16 cellular contexts compared by ENCODE assay signal in genomic region chr4:166481014-166481507, GRCh38.
DNase-seq lines count a peak whose midpoint lies in the region; ATAC-seq and TF ChIP-seq lines count a peak whose summit lies in the region.
"Had no signal": no experiment of that assay in that cellular context is flagged by ENCODE, and none has a peak within 500 bp of the region (broad histone marks: within the 10 kb centered on the region; RNA-seq: fewer than 3 reads in every experiment).

No MANE protein-coding gene starts in this region.

- no peak overlapping the region for H3K9ac ChIP-seq in neural progenitor cell
- H3K9ac ChIP-seq: KMS-11 had no signal

- H3K27ac ChIP-seq in neural progenitor cell: no peak overlapping the region
- no peak overlapping the region for H3K27ac ChIP-seq in CD8-positive, alpha-beta T cell (ENCODE audit: low read depth, low read length)
- H3K27ac ChIP-seq: KMS-11, RWPE1, SJCRH30 had no signal

- H3F3A ChIP-seq in neural progenitor cell (ENCODE audit: low read depth): no peaks in the 10 kb centered on the region

- no peaks in the 10 kb centered on the region for H3K9me3 ChIP-seq in neural progenitor cell (ENCODE audit: low read depth)
- H3K9me3 ChIP-seq in CD8-positive, alpha-beta T cell (ENCODE audit: low read length): no peaks in the 10 kb centered on the region
- H3K9me3 ChIP-seq: SJCRH30 had no signal

- peak overlapping the region; percentile 36 for H2AFZ ChIP-seq in neural progenitor cell (replicated peaks)

- POLR2A ChIA-PET in CD8-positive, alpha-beta T cell (lab: Charles Lee): no interaction called here

- DNase-seq in ELR (ENCODE audit: low read depth) (peak; percentile 32), SK-N-DZ (ENCODE audit: low spot score) (peak; percentile 29), neural progenitor cell (ENCODE audit: low spot score) (no peak), A172 (ENCODE audit: low spot score) (no peak)
- DNase-seq in CD8-positive, alpha-beta T cell: no peak
- no peak for DNase-seq in stimulated activated naive CD4-positive, alpha-beta T cell (lab: John Stamatoyannopoulos, UW)
- DNase-seq: C1 segment of cervical spinal cord, DMS 273 treated with DMSO at 0.1 percent for 48 hours, NCI-H1048, NCI-H1436 treated with DMSO at 0.1 percent for 48 hours, NCI-H2081, NCI-H510A treated with DMSO at 0.1 percent for 48 hours, SJCRH30 had no signal

- CTCF ChIA-PET in CD8-positive, alpha-beta T cell (lab: Charles Lee): no interaction called here

- no peaks in the 10 kb centered on the region for H3K4me1 Mint-ChIP-seq in neural progenitor cell
- no peaks in the 10 kb centered on the region for H3K4me1 Mint-ChIP-seq in CD8-positive, alpha-beta T cell (ENCODE audit: low read depth)

- H4K20me1 ChIP-seq in neural progenitor cell (ENCODE audit: low read depth): no peaks in the 10 kb centered on the region

- no peak for TF ChIP-seq CTCF in neural progenitor cell (IDR thresholded peaks at IDR 0.05)
- no peak for TF ChIP-seq CTCF in CD8-positive, alpha-beta T cell (IDR thresholded peaks at IDR 0.05)

- no peaks in the 10 kb centered on the region for H3K27me3 Mint-ChIP-seq in neural progenitor cell (ENCODE audit: insufficient read depth, low read depth)
- no peaks in the 10 kb centered on the region for H3K27me3 Mint-ChIP-seq in CD8-positive, alpha-beta T cell (ENCODE audit: low read depth)

- no peaks in the 10 kb centered on the region for H3K9me3 Mint-ChIP-seq in neural progenitor cell
- peaks cover 15% of the 10 kb centered on the region for H3K9me3 Mint-ChIP-seq in CD8-positive, alpha-beta T cell

- H3K4me3 ChIP-seq in neural progenitor cell: no peak overlapping the region
- H3K4me3 ChIP-seq in CD8-positive, alpha-beta T cell (ENCODE audit: low read depth, low read length): no peak overlapping the region
- H3K4me3 ChIP-seq: SJCRH30 had no signal

- ATAC-seq in HG03342 (IDR thresholded peaks at IDR 0.05; ENCODE audit: unreplicated experiment): peak; percentile 46
- no peak for ATAC-seq in CD8-positive, alpha-beta T cell

- no peak overlapping the region for H3K4me2 ChIP-seq in neural progenitor cell
- H3K4me2 ChIP-seq: KMS-11 had no signal

- no peaks in the 10 kb centered on the region for H3K36me3 Mint-ChIP-seq in neural progenitor cell
- H3K36me3 Mint-ChIP-seq in CD8-positive, alpha-beta T cell: no peaks in the 10 kb centered on the region

- no peak overlapping the region for H3K27ac Mint-ChIP-seq in neural progenitor cell
- H3K27ac Mint-ChIP-seq in CD8-positive, alpha-beta T cell: no peak overlapping the region

- intact Hi-C loops in CD8-positive, alpha-beta T cell (cut with DNase I, micrococcal nuclease): no loop called here

- H3K4me1 ChIP-seq in neural progenitor cell: no peaks in the 10 kb centered on the region
- no peaks in the 10 kb centered on the region for H3K4me1 ChIP-seq in CD8-positive, alpha-beta T cell (ENCODE audit: insufficient read depth, low read length)
- H3K4me1 ChIP-seq: SJCRH30 had no signal

- H3K79me2 ChIP-seq in neural progenitor cell (ENCODE audit: low read depth): no peaks in the 10 kb centered on the region

- no peaks in the 10 kb centered on the region for H3K36me3 ChIP-seq in neural progenitor cell
- H3K36me3 ChIP-seq in CD8-positive, alpha-beta T cell (ENCODE audit: insufficient read depth, low read length): no peaks in the 10 kb centered on the region
- H3K36me3 ChIP-seq: SJCRH30 had no signal

- H3K4me3 Mint-ChIP-seq in neural progenitor cell: no peak overlapping the region
- no peak overlapping the region for H3K4me3 Mint-ChIP-seq in CD8-positive, alpha-beta T cell

- no peaks in the 10 kb centered on the region for H3K27me3 ChIP-seq in neural progenitor cell
- no peaks in the 10 kb centered on the region for H3K27me3 ChIP-seq in CD8-positive, alpha-beta T cell (ENCODE audit: insufficient read depth, low read length)
- H3K27me3 ChIP-seq: SJCRH30 had no signal

Comparison
In these comparisons a context has a peak if more than half of its experiments do, and no peak if none do; other contexts are left out.
1. DNase-seq: peak in ELR (single experiment) and SK-N-DZ (single experiment); none in neural progenitor cell (single experiment), CD8-positive, alpha-beta T cell (0 of 7), A172 (single experiment) and stimulated activated naive CD4-positive, alpha-beta T cell (0 of 6).